In genomic region chr19:1884291-1884718, GRCh38 we compare ENCODE assay signal across 8 cellular contexts. TPM values are rescaled to one million over a fixed set of nuclear protein-coding genes. Genes with fewer than 3 reads are reported as not detected.
DNase-seq lines count a peak whose midpoint lies in the region; ATAC-seq, FAIRE-seq and TF ChIP-seq lines count a peak whose summit lies in the region.

No MANE protein-coding gene starts in this region.

- H3K27me3 ChIP-seq in testis = no peaks in the 10 kb centered on the region

- peaks cover 36% of the 10 kb centered on the region for H3K4me1 ChIP-seq in testis

- no peak for TF ChIP-seq CTCF in testis (IDR thresholded peaks at IDR 0.05)

- POLR2A ChIA-PET in activated naive CD8-positive, alpha-beta T cell treated with anti-CD3 and anti-CD28 coated beads, Interleukin-2, amount 10 ng/mL, durations not matched to agents 7 days and 5 days (lab: Charles Lee) = interaction anchor here (0.8 to 6.9 kb wide), 7 partner anchors 9 to 198 kb away, joined by 3 to 103 read pairs (median 6); no protein-coding TSS in a partner anchor

- H3K36me3 Mint-ChIP-seq in activated naive CD8-positive, alpha-beta T cell treated with anti-CD3 and anti-CD28 coated beads, Interleukin-2, amount 10 ng/mL, durations not matched to agents 7 days and 5 days = peaks cover 18% of the 10 kb centered on the region

- FAIRE-seq in urothelium cell line (lab: Jason Lieb, UNC) = no peak

- peak overlapping the region; percentile 89 for H3K4me3 ChIP-seq in testis

- H3K9me3 ChIP-seq in testis = no peaks in the 10 kb centered on the region

- WGBS in testis, 2 donors = 3 to 7% methylated on average over 6 to 11 of the region's 11 CpGs

- TF ChIP-seq POLR2A in testis (IDR thresholded peaks at IDR 0.05) = no peak

- ATAC-seq in activated naive CD8-positive, alpha-beta T cell treated with anti-CD3 and anti-CD28 coated beads, Interleukin-2, amount 10 ng/mL, durations not matched to agents 7 days and 5 days (ENCODE audit: low read depth) = peak; percentile 20
- peak; percentile 15 for ATAC-seq in left lobe of liver

- peak overlapping the region; percentile 27 to 85 for H3K27ac ChIP-seq in testis

- DNase-seq in activated CD4-positive, alpha-beta T cell treated with anti-CD3 and anti-CD28 coated beads for 4 hours = peak; percentile 29 to 62
- DNase-seq in activated CD4-positive, alpha-beta T cell treated with anti-CD3 and anti-CD28 coated beads, Interleukin-2, amount 50 U/mL, for 4 hours = no peak
- peak; percentile 60 for DNase-seq in activated naive CD8-positive, alpha-beta T cell treated with anti-CD3 and anti-CD28 coated beads, Interleukin-2, amount 10 ng/mL, durations not matched to agents 7 days and 5 days
- no peak for DNase-seq in left lobe of liver (ENCODE audit: low spot score)
- no peak for DNase-seq in testis
- no peak for DNase-seq in SHP77 treated with DMSO at 0.1 percent for 48 hours (lab: John Stamatoyannopoulos, UW)
- DNase-seq in urothelium cell line (ENCODE audit: low spot score) = no peak
- DNase-seq in globus pallidus (ENCODE audit: low spot score) = no peak

- peak overlapping the region; percentile 99 for H3K27ac Mint-ChIP-seq in activated naive CD8-positive, alpha-beta T cell treated with anti-CD3 and anti-CD28 coated beads, Interleukin-2, amount 10 ng/mL, durations not matched to agents 7 days and 5 days

- intact Hi-C loops in testis (cut with DNase I; ENCODE audit: low total_unique reads) = no loop called here

- no peaks in the 10 kb centered on the region for H3K27me3 Mint-ChIP-seq in activated naive CD8-positive, alpha-beta T cell treated with anti-CD3 and anti-CD28 coated beads, Interleukin-2, amount 10 ng/mL, durations not matched to agents 7 days and 5 days

- peak overlapping the region; percentile 99 for H3K4me3 Mint-ChIP-seq in activated naive CD8-positive, alpha-beta T cell treated with anti-CD3 and anti-CD28 coated beads, Interleukin-2, amount 10 ng/mL, durations not matched to agents 7 days and 5 days

- no peaks in the 10 kb centered on the region for H3K36me3 ChIP-seq in testis (ENCODE audit: low read depth, missing control alignments)

- peaks cover 28% of the 10 kb centered on the region for H3K4me1 Mint-ChIP-seq in activated naive CD8-positive, alpha-beta T cell treated with anti-CD3 and anti-CD28 coated beads, Interleukin-2, amount 10 ng/mL, durations not matched to agents 7 days and 5 days

- no peaks in the 10 kb centered on the region for H3K9me3 Mint-ChIP-seq in activated naive CD8-positive, alpha-beta T cell treated with anti-CD3 and anti-CD28 coated beads, Interleukin-2, amount 10 ng/mL, durations not matched to agents 7 days and 5 days

RNA-seq across cellular contexts. Expression of gene ABHD17A, which starts 1.0 kb away (rescaled TPM):
- total RNA-seq in activated naive CD8-positive, alpha-beta T cell treated with anti-CD3 and anti-CD28 coated beads, Interleukin-2, amount 10 ng/mL, durations not matched to agents 7 days and 5 days = 100 to 1,000 TPM; 185 to 194 TPM
- 29.4 TPM for total RNA-seq in left lobe of liver
- 100 to 1,000 TPM; 127 to 140 TPM for total RNA-seq in testis
- 51.1 TPM for polyA plus RNA-seq in testis (ENCODE audit: insufficient read depth, low read depth, low replicate concordance)

RNA-seq across cellular contexts. Expression of gene ADAT3, which starts 20.9 kb away (rescaled TPM):
- total RNA-seq in activated naive CD8-positive, alpha-beta T cell treated with anti-CD3 and anti-CD28 coated beads, Interleukin-2, amount 10 ng/mL, durations not matched to agents 7 days and 5 days = 1 to 10 TPM; 7.6 to 9.3 TPM
- total RNA-seq in left lobe of liver (4.5 TPM), testis (10 to 100 TPM; 10.6 to 16.7 TPM)
- polyA plus RNA-seq in testis (ENCODE audit: insufficient read depth, low read depth, low replicate concordance) = 1.1 TPM

RNA-seq across cellular contexts. Expression of gene SCAMP4, which starts 20.9 kb away (rescaled TPM):
- 10 to 100 TPM; 35.1 to 35.2 TPM for total RNA-seq in activated naive CD8-positive, alpha-beta T cell treated with anti-CD3 and anti-CD28 coated beads, Interleukin-2, amount 10 ng/mL, durations not matched to agents 7 days and 5 days
- total RNA-seq in left lobe of liver = 23.9 TPM
- 100 to 1,000 TPM in 1 of 2 donors, 10 to 100 TPM in 1; 80.1 to 108 TPM for total RNA-seq in testis
- polyA plus RNA-seq in testis (ENCODE audit: insufficient read depth, low read depth, low replicate concordance) = 50.1 TPM

RNA-seq across cellular contexts. Expression of gene KLF16, which starts 20.9 kb away (rescaled TPM):
- 10 to 100 TPM; 21.5 to 21.8 TPM for total RNA-seq in activated naive CD8-positive, alpha-beta T cell treated with anti-CD3 and anti-CD28 coated beads, Interleukin-2, amount 10 ng/mL, durations not matched to agents 7 days and 5 days
- total RNA-seq in left lobe of liver = 11.9 TPM
- total RNA-seq in testis = 10 to 100 TPM; 14.7 to 26.5 TPM
- polyA plus RNA-seq in testis (ENCODE audit: insufficient read depth, low read depth, low replicate concordance) = 13.3 TPM

RNA-seq across cellular contexts. Expression of gene REXO1, which starts 36.0 kb away (rescaled TPM):
- total RNA-seq in activated naive CD8-positive, alpha-beta T cell treated with anti-CD3 and anti-CD28 coated beads, Interleukin-2, amount 10 ng/mL, durations not matched to agents 7 days and 5 days = 10 to 100 TPM; 57.9 to 60.4 TPM
- 19.3 TPM for total RNA-seq in left lobe of liver
- 100 to 1,000 TPM; 149 to 200 TPM for total RNA-seq in testis
- 104 TPM for polyA plus RNA-seq in testis (ENCODE audit: insufficient read depth, low read depth, low replicate concordance)

Comparison
In these comparisons a context has a peak if more than half of its experiments do, and no peak if none do; other contexts are left out.
1. DNase-seq: peak in activated CD4-positive, alpha-beta T cell treated with anti-CD3 and anti-CD28 coated beads for 4 hours (2 of 2) and activated naive CD8-positive, alpha-beta T cell treated with anti-CD3 and anti-CD28 coated beads, Interleukin-2, amount 10 ng/mL, durations not matched to agents 7 days and 5 days (single experiment); none in activated CD4-positive, alpha-beta T cell treated with anti-CD3 and anti-CD28 coated beads, Interleukin-2, amount 50 U/mL, for 4 hours (0 of 2), left lobe of liver (single experiment), testis (single experiment), SHP77 treated with DMSO at 0.1 percent for 48 hours (single experiment), urothelium cell line (single experiment) and globus pallidus (single experiment).